9 cellular contexts compared by ENCODE assay signal in the genomic region with DNA sequence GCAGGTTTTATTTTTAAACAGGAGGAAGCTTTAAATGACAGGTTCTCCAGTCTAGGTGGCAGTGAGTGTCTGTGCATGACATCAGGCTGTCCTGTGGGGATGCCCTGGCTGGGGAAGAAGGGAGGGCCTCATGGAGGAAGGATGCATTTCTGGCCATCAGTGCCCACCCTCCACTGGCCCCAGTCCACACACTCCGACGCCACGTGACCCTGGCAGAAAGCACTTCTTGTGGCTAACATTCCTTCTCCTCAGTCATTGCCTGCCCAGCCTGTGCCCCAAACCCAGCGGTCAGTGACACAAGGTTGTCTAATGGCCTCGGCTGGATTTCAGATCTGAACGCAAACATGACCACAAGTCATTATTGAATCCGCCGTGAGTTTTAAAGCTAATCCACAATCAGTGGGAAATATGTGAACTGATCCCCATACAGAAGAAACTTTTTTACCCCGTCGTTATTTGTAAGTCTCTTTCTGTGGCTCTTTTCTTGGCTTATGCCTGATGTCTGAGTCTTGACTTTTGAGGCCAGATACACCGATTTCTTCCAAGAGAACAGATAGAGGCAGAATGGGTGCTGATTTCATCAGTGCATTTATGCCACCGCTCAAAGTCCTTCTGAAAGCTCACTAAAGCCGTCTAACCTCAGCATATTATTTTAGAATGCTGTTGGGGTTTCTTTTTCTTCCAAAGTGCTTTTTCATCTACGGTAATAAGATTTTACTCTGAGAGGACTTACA. TPM values are rescaled to one million over a fixed set of nuclear protein-coding genes. Genes with fewer than 3 reads are reported as not detected.
DNase-seq lines count a peak whose midpoint lies in the region; ATAC-seq and TF ChIP-seq lines count a peak whose summit lies in the region.
"Had no signal": no experiment of that assay in that cellular context is flagged by ENCODE, and none has a peak within 500 bp of the region (broad histone marks: within the 10 kb centered on the region; RNA-seq: fewer than 3 reads in every experiment).

No MANE protein-coding gene starts in this region.

- no peak overlapping the region for H2BK20ac ChIP-seq in H9 (ENCODE audit: low read depth, low read length, poor library complexity, severe bottlenecking)

- WGBS in H9 (ENCODE audit: extremely low coverage, insufficient read length, low lambda C conversion rate): no CpG with 5 or more reads among the region's 14 CpGs
- WGBS in spleen, 5 donors: 71 to 82% (median 76%) methylated on average over 14 of the region's 14 CpGs

- peaks cover 0 to 37% (median 4%) of the 10 kb centered on the region in 3 experiments; a peak in 3 of 7 replicates for H3K36me3 Mint-ChIP-seq in H9 (ENCODE audit: insufficient read depth in 1 of 3, low read depth in 3 of 3)
- H3K36me3 Mint-ChIP-seq: activated naive CD8-positive, alpha-beta T cell treated with anti-CD3 and anti-CD28 coated beads, Interleukin-2, amount 10 ng/mL, durations not matched to agents 7 days and 5 days had no signal

- H3K9ac ChIP-seq in H9 (ENCODE audit: extremely low read depth, insufficient read length, low read length): no peak overlapping the region

- H3K27ac ChIP-seq in H9 (ENCODE audit: insufficient read length, low read depth, low read length) (no peak overlapping the region), spleen (peak overlapping the region; percentile 66 to 89 (median 84))

- H3K4me1 Mint-ChIP-seq in H9: peaks cover 7 to 17% of the 10 kb centered on the region in 2 experiments

- no peak overlapping the region for H3K14ac ChIP-seq in H9 (ENCODE audit: insufficient read depth, low read length)

- no peak overlapping the region for H2AK5ac ChIP-seq in H9 (ENCODE audit: insufficient read length, low read length)

- H3K23me2 ChIP-seq in H9 (ENCODE audit: insufficient read length, low read depth, low read length, poor library complexity, severe bottlenecking): no peaks in the 10 kb centered on the region

- no peaks in the 10 kb centered on the region for H3K79me2 ChIP-seq in H9 (ENCODE audit: insufficient read depth, low read length)

- no peaks in the 10 kb centered on the region for H4K20me1 ChIP-seq in H9 (ENCODE audit: control insufficient read depth, insufficient read depth, insufficient read length)

- no peak overlapping the region for H4K5ac ChIP-seq in H9 (ENCODE audit: insufficient read length, low read depth, low read length)

- no peaks in the 10 kb centered on the region for H3K36me3 ChIP-seq in spleen

- H2BK5ac ChIP-seq in H9 (ENCODE audit: insufficient read length, low read length): no peak overlapping the region

- H3K4me1 ChIP-seq in H9 (ENCODE audit: insufficient read depth, low read length) (no peaks in the 10 kb centered on the region), spleen (peaks cover 0 to 47% (median 37%) of the 10 kb centered on the region in 6 donors)

- no peak for TF ChIP-seq POLR2A in spleen (IDR thresholded peaks at IDR 0.05)

- H3K27me3 Mint-ChIP-seq in H9 (ENCODE audit: low read depth): no peaks in the 10 kb centered on the region; the same call in 1 of the 2 replicates

- H2BK12ac ChIP-seq in H9 (ENCODE audit: insufficient read length, low read depth, low read length): no peak overlapping the region

- H4K8ac ChIP-seq in H9 (replicated peaks; ENCODE audit: insufficient read length, low read depth, low read length): no peak overlapping the region

- peak overlapping the region; percentile 50 for H3K4me3 ChIP-seq in choroid plexus epithelial cell (ENCODE audit: low read depth, low read length)
- peak overlapping the region in 1 of 8 donors; percentile 37 for H3K4me3 ChIP-seq in spleen

- H3K9me3 ChIP-seq in H9 (ENCODE audit: control insufficient read depth, low read depth, low read length): no peaks in the 10 kb centered on the region
- no peaks in the 10 kb centered on the region for H3K9me3 ChIP-seq in spleen

- no peak overlapping the region for H3K4me2 ChIP-seq in H9 (ENCODE audit: insufficient read depth, insufficient read length, low read length)

- intact Hi-C loops in spleen (cut with DNase I; ENCODE audit: low total_unique reads): no loop called here

- no peak overlapping the region for H2BK15ac ChIP-seq in H9 (ENCODE audit: low read depth, low read length)

- ATAC-seq in HG03571 (IDR thresholded peaks at IDR 0.05; ENCODE audit: unreplicated experiment) (no peak), GM19324 (IDR thresholded peaks at IDR 0.05; ENCODE audit: low FRiP score, unreplicated experiment) (no peak)

- H3K23ac ChIP-seq in H9 (ENCODE audit: insufficient read length, low read depth, low read length): no peak overlapping the region

- no peak overlapping the region for H3K4ac ChIP-seq in H9 (ENCODE audit: low read depth, low read length)

- H3K18ac ChIP-seq in H9 (ENCODE audit: insufficient read length, low read depth, low read length): no peak overlapping the region

- H4K91ac ChIP-seq in H9 (ENCODE audit: insufficient read length, low read depth, low read length): no peak overlapping the region

- DNase-seq in H9 (peak; percentile 6), choroid plexus epithelial cell (ENCODE audit: low read depth) (no peak), left kidney (ENCODE audit: low read depth, low spot score) (peak; percentile 40), spleen (no peak), NCI-H2196 (lab: John Stamatoyannopoulos, UW; ENCODE audit: unreplicated experiment) (no peak), NCI-H1105 (lab: John Stamatoyannopoulos, UW) (no peak)
- DNase-seq: activated naive CD8-positive, alpha-beta T cell treated with anti-CD3 and anti-CD28 coated beads, Interleukin-2, amount 10 ng/mL, durations not matched to agents 7 days and 5 days had no signal

- H3K27ac Mint-ChIP-seq in H9: no peak overlapping the region
- H3K27ac Mint-ChIP-seq: activated naive CD8-positive, alpha-beta T cell treated with anti-CD3 and anti-CD28 coated beads, Interleukin-2, amount 10 ng/mL, durations not matched to agents 7 days and 5 days had no signal

- H3K4me3 Mint-ChIP-seq in H9: no peak overlapping the region
- H3K4me3 Mint-ChIP-seq: activated naive CD8-positive, alpha-beta T cell treated with anti-CD3 and anti-CD28 coated beads, Interleukin-2, amount 10 ng/mL, durations not matched to agents 7 days and 5 days had no signal

- no peak overlapping the region for H2AFZ ChIP-seq in H9 (ENCODE audit: low read length)

- H3K27me3 ChIP-seq in H9 (ENCODE audit: insufficient read depth, low read length) (no peaks in the 10 kb centered on the region), spleen (replicated peaks in 1 of 7) (no peaks in the 10 kb centered on the region)

- no peaks in the 10 kb centered on the region for H3K9me3 Mint-ChIP-seq in H9
- H3K9me3 Mint-ChIP-seq: activated naive CD8-positive, alpha-beta T cell treated with anti-CD3 and anti-CD28 coated beads, Interleukin-2, amount 10 ng/mL, durations not matched to agents 7 days and 5 days had no signal

- H2BK120ac ChIP-seq in H9 (ENCODE audit: low read depth, low read length, poor library complexity, severe bottlenecking): no peak overlapping the region

- H3K56ac ChIP-seq in H9 (ENCODE audit: insufficient read length, low read depth, low read length): no peak overlapping the region

- TF ChIP-seq CTCF in H9 (conservative IDR thresholded peaks at IDR 0.05): no peak
- no peak for TF ChIP-seq CTCF in choroid plexus epithelial cell (conservative IDR thresholded peaks at IDR 0.05; ENCODE audit: low read depth, low read length)
- TF ChIP-seq CTCF in spleen (IDR thresholded peaks at IDR 0.05 in 8 of 11, conservative IDR thresholded peaks at IDR 0.05 in 3 of 11): no peak

- no peaks in the 10 kb centered on the region for H3K79me1 ChIP-seq in H9 (ENCODE audit: insufficient read depth, low read depth, low read length, poor library complexity, severe bottlenecking)

- H3T11ph ChIP-seq in H9 (ENCODE audit: low read length): no peak overlapping the region

RNA-seq across cellular contexts. Expression of gene LRRK1, which starts 17.3 kb away (rescaled TPM):
- 3.2 and 4.0 TPM in 2 replicates for total RNA-seq in H9 (2021)
- total RNA-seq in spleen: 10 to 100 TPM; 31.3 to 60.2 (median 49.9) TPM
- 10 to 100 TPM; 12.0 to 23.6 (median 12.8) TPM for polyA plus RNA-seq in spleen

RNA-seq across cellular contexts. Expression of gene ALDH1A3, which starts 22.2 kb away (rescaled TPM):
- total RNA-seq in H9 (2021) (9.2 and 10.0 TPM in 2 replicates), spleen (10 to 100 TPM in 2 of 7 donors, 1 to 10 TPM in 4, under 1 TPM in 1; 0.94 to 22.3 (median 6.4) TPM)
- polyA plus RNA-seq in spleen: 1 to 10 TPM; 1.1 to 4.0 (median 1.4) TPM
- total RNA-seq: activated naive CD8-positive, alpha-beta T cell treated with anti-CD3 and anti-CD28 coated beads, Interleukin-2, amount 10 ng/mL, durations not matched to agents 7 days and 5 days had no signal

Comparison
In these comparisons a context has a peak if more than half of its experiments do, and no peak if none do; other contexts are left out.
1. DNase-seq: peak in H9 (single experiment) and left kidney (single experiment); none in choroid plexus epithelial cell (single experiment), spleen (single experiment), NCI-H2196 (single experiment) and NCI-H1105 (single experiment).